26 cellular contexts compared by ENCODE assay signal in the genomic region with DNA sequence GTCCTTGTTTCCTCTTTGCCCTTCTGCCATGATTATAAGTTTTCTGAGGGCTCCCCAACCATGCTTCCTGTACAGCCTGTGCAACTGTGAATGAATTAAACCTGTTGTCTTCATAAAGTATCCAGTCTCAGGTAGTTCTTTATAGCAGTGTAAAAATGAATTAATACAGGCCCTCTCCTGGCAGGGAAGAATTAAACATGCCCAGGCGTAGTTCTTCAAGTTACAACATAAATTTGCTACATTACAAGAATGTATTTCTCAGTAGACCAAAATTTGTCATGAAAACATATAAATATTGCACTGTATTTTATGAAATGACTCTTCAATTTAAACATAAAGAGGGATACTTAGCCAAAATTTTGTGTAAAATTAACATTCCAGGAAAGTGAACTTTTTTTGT.
A peak's percentile ranks its signal among the peaks of the same experiment; 100 is the strongest.
DNase-seq lines count a peak whose midpoint lies in the region; ATAC-seq, FAIRE-seq and TF ChIP-seq lines count a peak whose summit lies in the region.
"Had no signal": no experiment of that assay in that cellular context is flagged by ENCODE, and none has a peak within 500 bp of the region (broad histone marks: within the 10 kb centered on the region; RNA-seq: fewer than 3 reads in every experiment).

No MANE protein-coding gene starts in this region.

- no peaks in the 10 kb centered on the region for H3K27me3 ChIP-seq in breast epithelium
- H3K27me3 ChIP-seq in mammary epithelial cell (ENCODE audit: insufficient read depth, low read length), result no peaks in the 10 kb centered on the region
- H3K27me3 ChIP-seq in neuronal stem cell (ENCODE audit: control insufficient read depth in 3 of 3, insufficient read depth in 3 of 3, low read depth in 1 of 3, low read length in 3 of 3), result no peaks in the 10 kb centered on the region
- no peaks in the 10 kb centered on the region for H3K27me3 ChIP-seq in body of pancreas
- H3K27me3 ChIP-seq: BLaER1 had no signal

- H2BK120ac ChIP-seq in neuronal stem cell (ENCODE audit: low read depth, low read length), result no peak overlapping the region

- no peak for FAIRE-seq in urothelium cell line (lab: Jason Lieb, UNC)
- FAIRE-seq: D721Med, GM12878, GM19239, H54 had no signal

- no peak for TF ChIP-seq CTCF in MCF 10A (IDR thresholded peaks at IDR 0.05; ENCODE audit: unreplicated experiment)
- no peak for TF ChIP-seq CTCF in breast epithelium (IDR thresholded peaks at IDR 0.05)
- peak in 1 of 2 donors; percentile 4 for TF ChIP-seq CTCF in mammary epithelial cell (conservative IDR thresholded peaks at IDR 0.05 in 1 of 2, IDR thresholded peaks at IDR 0.05 in 1 of 2; ENCODE audit: extremely low read depth in 1 of 2, insufficient read depth in 1 of 2, low read depth in 1 of 2, low read length in 2 of 2)
- TF ChIP-seq CTCF in body of pancreas (IDR thresholded peaks at IDR 0.05), result no peak

- H3K9ac ChIP-seq in mammary epithelial cell (ENCODE audit: insufficient read depth, low read length) (no peak overlapping the region), neuronal stem cell (ENCODE audit: low read depth, low read length, poor library complexity) (no peak overlapping the region)
- H3K9ac ChIP-seq: BLaER1 had no signal

- intact Hi-C loops in MCF 10A (cut with micrococcal nuclease), result no loop called here
- intact Hi-C loops in breast epithelium (cut with DNase I; ENCODE audit: low total_unique reads), result no loop called here
- intact Hi-C loops in mammary epithelial cell (cut with micrococcal nuclease), result no loop called here
- intact Hi-C loops in body of pancreas (cut with DNase I), result no loop called here

- H2AK5ac ChIP-seq in neuronal stem cell (ENCODE audit: low read depth, low read length), result no peak overlapping the region

- in situ Hi-C loops in mammary epithelial cell (cut with MboI; ENCODE audit: low sequenced_read_pairs in 2 of 2), result no loop called here

- H4K91ac ChIP-seq in neuronal stem cell (ENCODE audit: low read depth, low read length, poor library complexity), result no peak overlapping the region

- peak overlapping the region; percentile 28 for H2AFZ ChIP-seq in mammary epithelial cell (ENCODE audit: low read depth, low read length)
- H2AFZ ChIP-seq in neuronal stem cell (ENCODE audit: low read length), result peak overlapping the region; percentile 17

- H3K36me3 ChIP-seq in breast epithelium (no peaks in the 10 kb centered on the region), mammary epithelial cell (ENCODE audit: insufficient read depth, low read length) (no peaks in the 10 kb centered on the region), neuronal stem cell (replicated peaks in 1 of 2; ENCODE audit: control insufficient read depth in 2 of 2, insufficient read depth in 2 of 2, low read length in 2 of 2) (no peaks in the 10 kb centered on the region), body of pancreas (replicated peaks in 1 of 2; ENCODE audit: insufficient read depth in 1 of 2, low read depth in 2 of 2) (no peaks in the 10 kb centered on the region)
- H3K36me3 ChIP-seq: BLaER1, HAP-1 had no signal

- POLR2A ChIA-PET in MCF 10A (lab: Yijun Ruan, JAX), result no interaction called here

- no peak overlapping the region for H3K4me2 ChIP-seq in mammary epithelial cell (ENCODE audit: insufficient read depth, low read depth, low read length)
- no peak overlapping the region for H3K4me2 ChIP-seq in neuronal stem cell (ENCODE audit: insufficient read depth, low read length, poor library complexity, severe bottlenecking)
- H3K4me2 ChIP-seq: BLaER1 had no signal

- H3K27ac ChIP-seq in breast epithelium, result no peak overlapping the region
- H3K27ac ChIP-seq in mammary epithelial cell (ENCODE audit: insufficient read depth, low read depth, low read length), result peak overlapping the region; percentile 29
- H3K27ac ChIP-seq in epithelial cell of prostate, result peak overlapping the region; percentile 53
- H3K27ac ChIP-seq in neuronal stem cell (replicated peaks; ENCODE audit: low read length), result no peak overlapping the region
- no peak overlapping the region for H3K27ac ChIP-seq in body of pancreas
- H3K27ac ChIP-seq: 22Rv1, BLaER1, C4-2B had no signal

- no peak overlapping the region for H4K8ac ChIP-seq in neuronal stem cell (ENCODE audit: low read depth, low read length)

- H3K18ac ChIP-seq in neuronal stem cell (ENCODE audit: low read length), result no peak overlapping the region

- 100% methylated on average over 1 of the region's 1 CpG for WGBS in mammary epithelial cell (ENCODE audit: low coverage, missing lambda C conversion rate)
- WGBS in neuronal stem cell (ENCODE audit: extremely low coverage in 2 of 2, insufficient read length in 2 of 2, insufficient replicate concordance in 1 of 2), 2 donors, result no CpG with 5 or more reads among the region's 1 CpG
- WGBS in body of pancreas, 2 donors, result 72 to 83% methylated on average over 1 of the region's 1 CpG

- H3K79me2 ChIP-seq in mammary epithelial cell (ENCODE audit: insufficient read depth, low read length), result no peaks in the 10 kb centered on the region

- peaks cover 5% of the 10 kb centered on the region for H3K4me1 Mint-ChIP-seq in MCF 10A (ENCODE audit: insufficient read depth, unreplicated experiment)
- H3K4me1 Mint-ChIP-seq: B cell; CD4-positive, CD25-positive, alpha-beta regulatory T cell had no signal

- H3K27ac Mint-ChIP-seq in MCF 10A (ENCODE audit: low read depth, unreplicated experiment), result peak overlapping the region; percentile 49
- H3K27ac Mint-ChIP-seq: B cell; CD4-positive, CD25-positive, alpha-beta regulatory T cell; CD8-positive, alpha-beta T cell; HFFc6 had no signal

- DNase-seq in MCF 10A (ENCODE audit: unreplicated experiment) (peak; percentile 1), breast epithelium (ENCODE audit: low spot score in 2 of 2) (no peak), mammary epithelial cell (peak; percentile 56), epithelial cell of prostate (ENCODE audit: low read depth, low spot score) (no peak), neuronal stem cell (ENCODE audit: low spot score) (no peak), body of pancreas (no peak), urothelium cell line (ENCODE audit: low spot score) (no peak), SK-N-DZ (ENCODE audit: low spot score) (no peak)
- DNase-seq: Caco-2; CD4-positive, CD25-positive, alpha-beta regulatory T cell; CD8-positive, alpha-beta T cell; DMS 273 treated with DMSO at 0.1 percent for 48 hours; DMS79; EL; GDM1; GOT3; HFFc6 had no signal

- TF ChIP-seq POLR2A in breast epithelium (IDR thresholded peaks at IDR 0.05) (no peak), body of pancreas (IDR thresholded peaks at IDR 0.05) (no peak)

- no peak overlapping the region for H3K14ac ChIP-seq in neuronal stem cell (ENCODE audit: low read length)

- H3K4me3 Mint-ChIP-seq in MCF 10A (ENCODE audit: unreplicated experiment), result no peak overlapping the region
- H3K4me3 Mint-ChIP-seq: B cell; CD8-positive, alpha-beta T cell; HFFc6 had no signal

- H3K79me1 ChIP-seq in neuronal stem cell (ENCODE audit: low read depth, low read length), result no peaks in the 10 kb centered on the region

- BruUV-seq in MCF 10A (replicated peaks; lab: Mats Ljungman, UMichigan), result no TSS peak
- BruUV-seq in mammary epithelial cell (replicated peaks; lab: Mats Ljungman, UMichigan), result no TSS peak

- H2BK15ac ChIP-seq in neuronal stem cell (ENCODE audit: low read length), result no peak overlapping the region

- H3K27me3 Mint-ChIP-seq in MCF 10A (ENCODE audit: insufficient read depth, unreplicated experiment), result no peaks in the 10 kb centered on the region
- H3K27me3 Mint-ChIP-seq: B cell; CD4-positive, CD25-positive, alpha-beta regulatory T cell had no signal

- no peak overlapping the region for H3K4ac ChIP-seq in neuronal stem cell (ENCODE audit: low read length)

- CTCF ChIA-PET in MCF 10A (lab: Yijun Ruan, JAX), result no interaction called here
- CTCF ChIA-PET in mammary epithelial cell (lab: Charles Lee; ENCODE audit: low non-redundant PET), result no interaction called here

- H3K9me3 ChIP-seq in breast epithelium (peaks cover 11 to 14% of the 10 kb centered on the region in 2 donors), mammary epithelial cell (replicated peaks; ENCODE audit: insufficient read depth, low read length) (peaks cover 15% of the 10 kb centered on the region), neuronal stem cell (replicated peaks in 1 of 2; ENCODE audit: control insufficient read depth in 2 of 2, insufficient read depth in 1 of 2, low read depth in 1 of 2, low read length in 2 of 2) (peaks cover 0 to 7% of the 10 kb centered on the region in 2 donors), body of pancreas (peaks cover 0 to 6% (median 0%) of the 10 kb centered on the region in 3 donors)
- H3K9me3 ChIP-seq: Caco-2, HAP-1 had no signal

- H2BK5ac ChIP-seq in neuronal stem cell (ENCODE audit: low read length), result no peak overlapping the region

- no peak overlapping the region for H3K23ac ChIP-seq in neuronal stem cell (ENCODE audit: low read depth, low read length, poor library complexity)

- dilution Hi-C loops in mammary epithelial cell (cut with HindIII; ENCODE audit: low sequenced_read_pairs), result no loop called here

- no peak overlapping the region for H2BK12ac ChIP-seq in neuronal stem cell (ENCODE audit: low read length)

- no peaks in the 10 kb centered on the region for H3K9me3 Mint-ChIP-seq in MCF 10A (ENCODE audit: unreplicated experiment)

- H3K36me3 Mint-ChIP-seq in MCF 10A (ENCODE audit: insufficient read depth, unreplicated experiment), result no peaks in the 10 kb centered on the region
- H3K36me3 Mint-ChIP-seq: CD4-positive, CD25-positive, alpha-beta regulatory T cell; CD8-positive, alpha-beta T cell had no signal

- H3K4me3 ChIP-seq in breast epithelium (no peak overlapping the region), mammary epithelial cell (replicated peaks in 1 of 3; ENCODE audit: insufficient read depth in 1 of 3, low read depth in 2 of 3, low read length in 3 of 3) (no peak overlapping the region), neuronal stem cell (ENCODE audit: low read length in 2 of 2) (no peak overlapping the region), body of pancreas (no peak overlapping the region)
- H3K4me3 ChIP-seq: BLaER1, GM12878, HAP-1 had no signal

- ATAC-seq in body of pancreas, result no peak
- ATAC-seq: CD8-positive, alpha-beta T cell; GM12878 had no signal

- no peaks in the 10 kb centered on the region for H3K4me1 ChIP-seq in breast epithelium
- H3K4me1 ChIP-seq in mammary epithelial cell (ENCODE audit: insufficient read depth, low read length), result no peaks in the 10 kb centered on the region
- no peaks in the 10 kb centered on the region for H3K4me1 ChIP-seq in neuronal stem cell (ENCODE audit: control insufficient read depth in 2 of 2, insufficient read depth in 1 of 2, low read depth in 1 of 2, low read length in 2 of 2)
- H3K4me1 ChIP-seq in body of pancreas, result no peaks in the 10 kb centered on the region
- H3K4me1 ChIP-seq: BLaER1, Caco-2, HAP-1 had no signal

- H4K20me1 ChIP-seq in mammary epithelial cell (ENCODE audit: insufficient read depth, low read length), result no peaks in the 10 kb centered on the region
- H4K20me1 ChIP-seq: BLaER1 had no signal

Comparison
In these comparisons a context has a peak if more than half of its experiments do, and no peak if none do; other contexts are left out.
1. DNase-seq: peak in MCF 10A (single experiment) and mammary epithelial cell (single experiment); none in breast epithelium (0 of 2), epithelial cell of prostate (single experiment), neuronal stem cell (single experiment), body of pancreas (0 of 4), urothelium cell line (single experiment) and SK-N-DZ (single experiment).
2. H3K27ac ChIP-seq: peak in mammary epithelial cell (single experiment) and epithelial cell of prostate (single experiment); none in breast epithelium (0 of 2), neuronal stem cell (single experiment) and body of pancreas (0 of 4).